ENCODE assay signal across 8 cellular contexts in genomic region chr15:64825431-64826294, GRCh38. TPM values are rescaled to one million over a fixed set of nuclear protein-coding genes. Genes with fewer than 3 reads are reported as not detected.
DNase-seq lines count a peak whose midpoint lies in the region; ATAC-seq and TF ChIP-seq lines count a peak whose summit lies in the region.

PIF1 (minus strand) TSS chr15:64825647; CDS start chr15:64824335, 1,312 bp downstream.

- peaks cover 24% of the 10 kb centered on the region for H3K36me3 Mint-ChIP-seq in activated CD8-positive, alpha-beta T cell treated with anti-CD3 and anti-CD28 coated beads, Interleukin-2, amount 10 ng/mL, durations not matched to agents 7 days and 5 days (ENCODE audit: low read depth)

- peaks cover 40% of the 10 kb centered on the region for H3K4me1 Mint-ChIP-seq in activated CD8-positive, alpha-beta T cell treated with anti-CD3 and anti-CD28 coated beads, Interleukin-2, amount 10 ng/mL, durations not matched to agents 7 days and 5 days (ENCODE audit: low read depth)

- CTCF ChIA-PET in activated CD8-positive, alpha-beta T cell treated with anti-CD3 and anti-CD28 coated beads, Interleukin-2, amount 10 ng/mL, durations not matched to agents 7 days and 5 days (lab: Charles Lee), result interaction anchor here (0.7 to 3.1 kb wide), 7 partner anchors 11 to 81 kb away, joined by 3 to 48 read pairs (median 6); partner anchors contain the start of gene PLEKHO2

- ATAC-seq in activated CD8-positive, alpha-beta T cell treated with anti-CD3 and anti-CD28 coated beads, Interleukin-2, amount 10 ng/mL, durations not matched to agents 7 days and 5 days, result peak; percentile 94
- ATAC-seq in lower lobe of right lung, result peak; percentile 97 to 99

- TF ChIP-seq CTCF in GM20000 (IDR thresholded peaks at IDR 0.05; ENCODE audit: extremely low read depth, missing control alignments) (no peak), lower lobe of right lung (IDR thresholded peaks at IDR 0.05) (no peak)

- peak within 1 kb of the TSS; percentile 58 for H3K4me3 ChIP-seq in lower lobe of right lung

- intact Hi-C loops in lower lobe of right lung (cut with DNase I), result no loop called here

- H3K36me3 ChIP-seq in lower lobe of right lung, result no peaks in the 10 kb centered on the region

- peak within 1 kb of the TSS; percentile 44 for H3K27ac ChIP-seq in lower lobe of right lung

- H3K9me3 ChIP-seq in lower lobe of right lung, result no peaks in the 10 kb centered on the region

- POLR2A ChIA-PET in activated CD8-positive, alpha-beta T cell treated with anti-CD3 and anti-CD28 coated beads, Interleukin-2, amount 10 ng/mL, durations not matched to agents 7 days and 5 days (lab: Charles Lee), result interaction anchor here (0.6 to 2.3 kb wide), 10 partner anchors 10 to 98 kb away, joined by 3 to 18 read pairs (median 5); no protein-coding TSS in a partner anchor

- H3K27me3 ChIP-seq in lower lobe of right lung (ENCODE audit: low read depth), result peaks cover 6% of the 10 kb centered on the region

- H3K27ac Mint-ChIP-seq in activated CD8-positive, alpha-beta T cell treated with anti-CD3 and anti-CD28 coated beads, Interleukin-2, amount 10 ng/mL, durations not matched to agents 7 days and 5 days, result peak within 1 kb of the TSS; percentile 92

- H3K4me1 ChIP-seq in lower lobe of right lung, result peaks cover 21% of the 10 kb centered on the region

- no peaks in the 10 kb centered on the region for H3K9me3 Mint-ChIP-seq in activated CD8-positive, alpha-beta T cell treated with anti-CD3 and anti-CD28 coated beads, Interleukin-2, amount 10 ng/mL, durations not matched to agents 7 days and 5 days (ENCODE audit: insufficient read depth)

- peak; percentile 88 for DNase-seq in COLO668 (lab: John Stamatoyannopoulos, UW; ENCODE audit: unreplicated experiment)
- DNase-seq in GM20000 (ENCODE audit: low spot score), result peak; percentile 95
- DNase-seq in HS-5 (ENCODE audit: low read depth), result peak; percentile 94
- DNase-seq in NK-92 (lab: John Stamatoyannopoulos, UW; ENCODE audit: unreplicated experiment), result peak; percentile 46
- DNase-seq in activated CD8-positive, alpha-beta T cell treated with anti-CD3 and anti-CD28 coated beads, Interleukin-2, amount 10 ng/mL, durations not matched to agents 7 days and 5 days, result peak; percentile 98
- peak; percentile 85 for DNase-seq in effector CD4-positive, alpha-beta T cell
- peak; percentile 86 for DNase-seq in lower lobe of right lung
- DNase-seq in stimulated activated CD4-positive, alpha-beta T cell treated with anti-CD3 and anti-CD28 coated beads, TNF-alpha, amount 100 ng/mL, for 24 hours (ENCODE audit: low read depth in 3 of 3), result peak; percentile 74 to 84 (median 82)

- H3K4me3 Mint-ChIP-seq in activated CD8-positive, alpha-beta T cell treated with anti-CD3 and anti-CD28 coated beads, Interleukin-2, amount 10 ng/mL, durations not matched to agents 7 days and 5 days, result peak within 1 kb of the TSS; percentile 88

- H3K27me3 Mint-ChIP-seq in activated CD8-positive, alpha-beta T cell treated with anti-CD3 and anti-CD28 coated beads, Interleukin-2, amount 10 ng/mL, durations not matched to agents 7 days and 5 days (ENCODE audit: low read depth), result no peaks in the 10 kb centered on the region

RNA-seq across cellular contexts. Expression of gene PIF1, which starts in this region (rescaled TPM):
- total RNA-seq in activated CD8-positive, alpha-beta T cell treated with anti-CD3 and anti-CD28 coated beads, Interleukin-2, amount 10 ng/mL, durations not matched to agents 7 days and 5 days, result 10 to 100 TPM; 69.1 to 71.1 TPM
- 1.4 TPM for total RNA-seq in lower lobe of right lung

Comparison
In these comparisons a context has a peak if more than half of its experiments do, and no peak if none do; other contexts are left out.
1. Peak in every context shown above with its lines: DNase-seq, ATAC-seq, H3K4me3 ChIP-seq and H3K27ac ChIP-seq.
2. RNA of gene PIF1 (total RNA-seq): 69.1 to 71.1 TPM in activated CD8-positive, alpha-beta T cell treated with anti-CD3 and anti-CD28 coated beads, Interleukin-2, amount 10 ng/mL, durations not matched to agents 7 days and 5 days; 1.4 TPM in lower lobe of right lung (single experiment); every median in the first group is over 10 times any median in the second.
3. DNase-seq: peak in every context shown above with its lines; median percentile 98 in activated CD8-positive, alpha-beta T cell treated with anti-CD3 and anti-CD28 coated beads, Interleukin-2, amount 10 ng/mL, durations not matched to agents 7 days and 5 days; 95 in GM20000; 94 in HS-5; 88 in COLO668; 86 in lower lobe of right lung; 85 in effector CD4-positive, alpha-beta T cell; 82 in stimulated activated CD4-positive, alpha-beta T cell treated with anti-CD3 and anti-CD28 coated beads, TNF-alpha, amount 100 ng/mL, for 24 hours; 46 in NK-92.